In the genomic region with DNA sequence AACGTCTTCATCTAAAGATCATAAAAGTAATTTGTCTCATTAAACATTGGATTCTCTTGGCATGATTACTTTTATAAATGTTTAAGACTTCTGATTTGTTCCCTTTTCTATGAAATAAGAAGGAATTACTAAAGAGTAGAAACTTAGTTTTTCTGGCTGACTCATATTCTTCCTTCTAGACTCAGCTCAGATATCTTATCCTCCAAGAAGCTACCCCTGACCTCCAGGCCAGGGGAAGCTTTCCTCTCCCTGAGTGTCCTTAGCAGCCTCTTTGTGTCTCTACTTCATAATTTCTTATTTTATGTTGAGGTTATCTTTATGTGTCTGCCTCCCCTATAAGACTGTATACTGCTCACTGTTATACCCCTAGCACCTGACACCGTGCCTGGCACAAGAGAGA, we compare ENCODE assay signal across 16 cellular contexts.
DNase-seq lines count a peak whose midpoint lies in the region; ATAC-seq, FAIRE-seq and TF ChIP-seq lines count a peak whose summit lies in the region.
"Had no signal": no experiment of that assay in that cellular context is flagged by ENCODE, and none has a peak within 500 bp of the region (broad histone marks: within the 10 kb centered on the region; RNA-seq: fewer than 3 reads in every experiment).

No MANE protein-coding gene starts in this region.

- peak overlapping the region; percentile 82 for H3K27ac ChIP-seq in GM12878 (ENCODE audit: control insufficient read depth, insufficient read depth)

- H3K4me3 ChIP-seq in GM12878: no peak overlapping the region
- H3K4me3 ChIP-seq: K562 had no signal

- DNase-seq in GM12891 (ENCODE audit: insufficient read length, low spot score) (no peak), GM12878 (ENCODE audit: low read depth, low spot score) (no peak), NCI-H1092 (lab: John Stamatoyannopoulos, UW) (no peak), NCI-H146 (lab: John Stamatoyannopoulos, UW) (no peak), GM10266 (ENCODE audit: extremely low spot score) (no peak)
- DNase-seq: Calu3; CD4-positive, alpha-beta memory T cell; DMS53; NCI-H1436; NCI-H2081; NCI-H510A; NCI-H774; SW 1271 had no signal

- no peak overlapping the region for H3K4me2 ChIP-seq in GM12878 (ENCODE audit: control insufficient read depth, insufficient read depth)

- CTCF ChIA-PET in GM12878 (lab: Yijun Ruan, JAX): interaction anchor here (0.7 to 3.4 kb wide), 13 partner anchors 9 to 307 kb away, joined by 3 to 24 read pairs (median 5); partner anchors contain the start of gene STT3B

- TF ChIP-seq POLR2A in GM12891 (IDR thresholded peaks at IDR 0.05; ENCODE audit: low read depth, low read length) (no peak), GM12878 (IDR thresholded peaks at IDR 0.05; ENCODE audit: low read depth, low read length) (no peak)

- 30% methylated on average over 2 of the region's 2 CpGs for WGBS in GM12878 (ENCODE audit: insufficient coverage, insufficient replicate concordance, low lambda C conversion rate, missing lambda C conversion rate)

- H3K9ac ChIP-seq in GM12878 (ENCODE audit: control insufficient read depth, insufficient read depth, low read length): no peak overlapping the region

- no peaks in the 10 kb centered on the region for H4K20me1 ChIP-seq in GM12878 (ENCODE audit: control insufficient read depth, insufficient read depth)

- peaks cover 28% of the 10 kb centered on the region for H3K4me1 ChIP-seq in GM12878 (ENCODE audit: control insufficient read depth, insufficient read depth, low read length)

- FAIRE-seq in GM12891 (lab: Jason Lieb, UNC): peak; percentile 62
- no peak for FAIRE-seq in GM12878 (lab: Jason Lieb, UNC)
- FAIRE-seq: K562 had no signal

- ATAC-seq in GM19395 (IDR thresholded peaks at IDR 0.05; ENCODE audit: unreplicated experiment): peak; percentile 35
- ATAC-seq in HG03139 (IDR thresholded peaks at IDR 0.05; ENCODE audit: unreplicated experiment): peak; percentile 50
- peak; percentile 31 for ATAC-seq in GM12878
- ATAC-seq: K562 had no signal

- POLR2A ChIA-PET in GM12878 (lab: Charles Lee): interaction anchor here (0.6 to 5.8 kb wide), 10 partner anchors 9 to 305 kb away, joined by 3 to 109 read pairs (median 6); no protein-coding TSS in a partner anchor

- no peak overlapping the region for H2AFZ ChIP-seq in GM12878 (ENCODE audit: control insufficient read depth, low read depth, low read length)

- H3K36me3 ChIP-seq in GM12878 (ENCODE audit: control insufficient read depth in 2 of 2, insufficient read depth in 2 of 2, low read length in 1 of 2): no peaks in the 10 kb centered on the region

- H3K27me3 ChIP-seq in GM12878 (replicated peaks in 1 of 2; ENCODE audit: control insufficient read depth in 2 of 2, insufficient read depth in 2 of 2, low read length in 1 of 2): no peaks in the 10 kb centered on the region

- no peaks in the 10 kb centered on the region for H3K9me3 ChIP-seq in GM12878 (replicated peaks; ENCODE audit: control insufficient read depth, insufficient read depth, low read length)

- TF ChIP-seq RAD21 in GM12878 (IDR thresholded peaks at IDR 0.05; ENCODE audit: insufficient read depth, low read depth, low read length): no peak

- peaks cover 3% of the 10 kb centered on the region; the same call in 1 of the 2 replicates for H3K79me2 ChIP-seq in GM12878 (ENCODE audit: control insufficient read depth, insufficient read depth, low read length)

- intact Hi-C loops in GM12878 (cut with micrococcal nuclease; ENCODE audit: unreplicated experiment): loop anchor here (10.0 kb wide), 1 partner anchor 256 kb away; no protein-coding TSS in a partner anchor

- no peak for TF ChIP-seq CTCF in GM12878 (IDR thresholded peaks at IDR 0.05 in 2 of 3, conservative IDR thresholded peaks at IDR 0.05 in 1 of 3; ENCODE audit: control insufficient read depth in 2 of 3, extremely low read depth in 1 of 3, insufficient read depth in 1 of 3, low read depth in 3 of 3, low read length in 3 of 3)
- no peak for TF ChIP-seq CTCF in GM10266 (IDR thresholded peaks at IDR 0.05; ENCODE audit: control insufficient read depth, insufficient read depth, low read depth, missing control alignments)

- SMC1A ChIA-PET in GM12878 (lab: Charles Lee; ENCODE audit: uncharacterized antibody, unreplicated experiment): interaction anchor here (0.7 to 13.1 kb wide), 11 partner anchors 10 to 296 kb away, joined by 3 to 378 read pairs (median 13); partner anchors contain the start of gene STT3B

- BruUV-seq in GM12878 (replicated peaks; lab: Mats Ljungman, UMichigan): no TSS peak

- in situ Hi-C loops in GM12878 (cut with MboI): loop anchor here (10.0 kb wide), 1 partner anchor 294 kb away; the partner anchor contains the start of gene STT3B

- RAD21 ChIA-PET in GM12878 (lab: Charles Lee; ENCODE audit: unreplicated experiment): interaction anchor here (0.8 to 16.3 kb wide), 14 partner anchors 10 to 306 kb away, joined by 3 to 381 read pairs (median 4); partner anchors contain the start of gene STT3B

- no peak for TF ChIP-seq EP300 in GM12878 (IDR thresholded peaks at IDR 0.05; ENCODE audit: borderline replicate concordance in 1 of 2, control insufficient read depth in 1 of 2, low read depth in 2 of 2, low read length in 2 of 2)

TF ChIP-seq in GM12891, 5 proteins besides CTCF, POLR2A, EP300 and RAD21:
- TF ChIP-seq POLR2AphosphoS5 (IDR thresholded peaks at IDR 0.05; ENCODE audit: low read depth, low read length) (no peak), SPI1 (IDR thresholded peaks at IDR 0.05; ENCODE audit: low read depth, low read length) (no peak), POU2F2 (IDR thresholded peaks at IDR 0.05; ENCODE audit: low read depth, low read length) (no peak), TAF1 (IDR thresholded peaks at IDR 0.05; ENCODE audit: low read depth, low read length) (no peak), PAX5 (IDR thresholded peaks at IDR 0.05; ENCODE audit: insufficient read depth, low read length, severe bottlenecking) (no peak)

TF ChIP-seq in GM12878, 131 proteins besides CTCF, POLR2A, EP300 and RAD21:
- TF ChIP-seq HCFC1 (IDR thresholded peaks at IDR 0.05; ENCODE audit: low read length) (no peak), HDAC2 (IDR thresholded peaks at IDR 0.05) (no peak), SIX5 (IDR thresholded peaks at IDR 0.05; ENCODE audit: low read depth, low read length, severe bottlenecking) (no peak), JUND (IDR thresholded peaks at IDR 0.05; ENCODE audit: low read depth, low read length) (no peak), CBFB (IDR thresholded peaks at IDR 0.05; ENCODE audit: low read depth) (no peak), SRF (IDR thresholded peaks at IDR 0.05; ENCODE audit: low read depth in 2 of 2, low read length in 2 of 2) (no peak), POU2F2 (IDR thresholded peaks at IDR 0.05; ENCODE audit: borderline replicate concordance, low read depth, low read length) (no peak), ETV6 (conservative IDR thresholded peaks at IDR 0.05 in 1 of 2, IDR thresholded peaks at IDR 0.05 in 1 of 2; ENCODE audit: borderline replicate concordance in 1 of 2, low read depth in 1 of 2) (no peak), STAT1 (conservative IDR thresholded peaks at IDR 0.05) (no peak), SIN3A (IDR thresholded peaks at IDR 0.05; ENCODE audit: low read depth, low read length) (no peak)
- TF ChIP-seq, protein P1, sequence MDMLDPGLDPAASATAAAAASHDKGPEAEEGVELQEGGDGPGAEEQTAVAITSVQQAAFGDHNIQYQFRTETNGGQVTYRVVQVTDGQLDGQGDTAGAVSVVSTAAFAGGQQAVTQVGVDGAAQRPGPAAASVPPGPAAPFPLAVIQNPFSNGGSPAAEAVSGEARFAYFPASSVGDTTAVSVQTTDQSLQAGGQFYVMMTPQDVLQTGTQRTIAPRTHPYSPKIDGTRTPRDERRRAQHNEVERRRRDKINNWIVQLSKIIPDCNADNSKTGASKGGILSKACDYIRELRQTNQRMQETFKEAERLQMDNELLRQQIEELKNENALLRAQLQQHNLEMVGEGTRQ (IDR thresholded peaks at IDR 0.05; ENCODE audit: borderline replicate concordance, low read depth, low read length): no peak
